Comparison of ENCODE assay signal across 1 cellular context in the genomic region with DNA sequence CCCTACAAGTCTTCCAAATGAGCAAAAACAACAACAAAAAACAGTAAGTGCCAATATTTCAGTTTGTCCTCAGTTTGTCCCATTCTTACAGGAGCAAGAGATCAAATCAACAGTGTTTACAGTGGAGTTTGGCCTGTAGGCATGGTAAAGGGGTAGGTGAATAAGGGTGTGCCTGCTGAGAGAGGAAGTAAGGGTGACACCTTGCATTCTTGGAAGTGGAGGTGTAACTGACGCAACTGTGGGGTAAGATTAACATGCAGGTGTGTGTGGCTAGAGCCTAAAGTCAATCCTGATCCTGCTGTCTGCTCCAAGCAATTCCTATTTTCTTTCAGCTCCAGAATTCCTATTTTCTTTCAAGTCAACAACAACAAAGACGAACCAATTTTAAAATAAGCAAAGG.
TF ChIP-seq lines count a peak whose summit lies in the region.

No MANE protein-coding gene starts in this region.

TF ChIP-seq in H1, 55 proteins besides CTCF, POLR2A, EP300 and RAD21:
- TF ChIP-seq CBX5 (IDR thresholded peaks at IDR 0.05; ENCODE audit: low read depth, low read length) (no peak), PHF8 (conservative IDR thresholded peaks at IDR 0.05; ENCODE audit: low read depth, low read length) (no peak), RBBP5 (IDR thresholded peaks at IDR 0.05; ENCODE audit: borderline replicate concordance, low read depth, low read length) (no peak), CEBPB (IDR thresholded peaks at IDR 0.05; ENCODE audit: low read depth, low read length) (peak; percentile 64; the same call in 1 of the 2 replicates)
